Comparison of ENCODE assay signal across 8 cellular contexts in the genomic region with DNA sequence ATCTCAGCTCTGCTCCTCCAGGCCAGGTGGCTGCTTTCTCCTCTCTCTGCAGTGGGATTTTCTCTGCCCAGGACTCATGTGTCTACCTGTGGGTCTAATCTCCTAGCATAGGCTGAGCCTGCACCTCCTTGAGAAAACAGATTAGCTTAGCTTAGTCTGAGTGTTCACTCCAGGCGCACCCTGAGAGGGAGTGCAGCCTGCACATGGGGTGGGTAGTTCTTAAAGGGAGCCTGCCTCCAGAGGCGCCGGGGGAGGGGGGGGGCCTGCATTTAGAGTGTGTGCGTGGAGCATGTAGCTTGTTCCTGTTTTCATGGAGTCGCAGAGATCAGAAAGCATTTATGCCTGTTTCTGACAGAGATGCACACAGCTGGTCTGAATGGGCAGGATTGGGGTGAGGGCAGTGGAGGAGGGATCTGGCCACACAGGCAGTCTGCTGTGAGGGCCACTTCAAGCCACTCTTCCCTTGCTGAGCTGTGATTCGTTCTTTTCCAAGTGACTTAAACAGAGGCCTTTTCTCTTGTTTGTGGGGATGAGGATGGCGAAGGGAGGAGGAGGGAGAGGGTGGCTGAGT. TPM values are rescaled to one million over a fixed set of nuclear protein-coding genes. Genes with fewer than 3 reads are reported as not detected.
DNase-seq lines count a peak whose midpoint lies in the region; ATAC-seq lines count a peak whose summit lies in the region.

No MANE protein-coding gene starts in this region.

- no peaks in the 10 kb centered on the region for H3K9me3 ChIP-seq in SJCRH30 (replicated peaks)

- H3K4me1 Mint-ChIP-seq in stimulated activated naive CD8-positive, alpha-beta T cell treated with anti-CD3 and anti-CD28 coated beads, Interleukin-15, amount 100 ng/mL, for 72 hours, result peaks cover 84% of the 10 kb centered on the region
- peaks cover 54% of the 10 kb centered on the region for H3K4me1 Mint-ChIP-seq in activated CD8-positive, alpha-beta memory T cell treated with anti-CD3 and anti-CD28 coated beads, Interleukin-2, amount 10 ng/mL, durations not matched to agents 7 days and 5 days

- H3K4me3 ChIP-seq in SJCRH30, result no peak overlapping the region

- peaks cover 16% of the 10 kb centered on the region for H3K36me3 Mint-ChIP-seq in activated CD8-positive, alpha-beta memory T cell treated with anti-CD3 and anti-CD28 coated beads, Interleukin-2, amount 10 ng/mL, durations not matched to agents 7 days and 5 days

- no peaks in the 10 kb centered on the region for H3K27me3 ChIP-seq in SJCRH30

- CTCF ChIA-PET in activated CD8-positive, alpha-beta memory T cell treated with anti-CD3 and anti-CD28 coated beads, Interleukin-2, amount 10 ng/mL, durations not matched to agents 7 days and 5 days (lab: Charles Lee), result interaction anchor here (0.6 to 3.2 kb wide), 3 partner anchors 10 to 452 kb away, joined by 3 to 36 read pairs (median 4); no protein-coding TSS in a partner anchor

- no peaks in the 10 kb centered on the region for H3K27me3 Mint-ChIP-seq in stimulated activated naive CD8-positive, alpha-beta T cell treated with anti-CD3 and anti-CD28 coated beads, Interleukin-15, amount 100 ng/mL, for 72 hours
- H3K27me3 Mint-ChIP-seq in activated CD8-positive, alpha-beta memory T cell treated with anti-CD3 and anti-CD28 coated beads, Interleukin-2, amount 10 ng/mL, durations not matched to agents 7 days and 5 days, result no peaks in the 10 kb centered on the region

- H3K9me3 Mint-ChIP-seq in stimulated activated naive CD8-positive, alpha-beta T cell treated with anti-CD3 and anti-CD28 coated beads, Interleukin-15, amount 100 ng/mL, for 72 hours, result no peaks in the 10 kb centered on the region
- no peaks in the 10 kb centered on the region for H3K9me3 Mint-ChIP-seq in activated CD8-positive, alpha-beta memory T cell treated with anti-CD3 and anti-CD28 coated beads, Interleukin-2, amount 10 ng/mL, durations not matched to agents 7 days and 5 days (ENCODE audit: low read depth)

- H3K27ac ChIP-seq in SJCRH30, result no peak overlapping the region

- no peak for ATAC-seq in stimulated activated naive CD8-positive, alpha-beta T cell treated with anti-CD3 and anti-CD28 coated beads, Interleukin-15, amount 100 ng/mL, for 72 hours
- ATAC-seq in activated CD8-positive, alpha-beta memory T cell treated with anti-CD3 and anti-CD28 coated beads, Interleukin-2, amount 10 ng/mL, durations not matched to agents 7 days and 5 days, result no peak
- ATAC-seq in HG03378 (IDR thresholded peaks at IDR 0.05; ENCODE audit: unreplicated experiment), result no peak

- peaks cover 6% of the 10 kb centered on the region; the same call in 1 of the 2 replicates for H3K4me1 ChIP-seq in SJCRH30

- H3K36me3 ChIP-seq in SJCRH30, result peaks cover 4% of the 10 kb centered on the region; the same call in 1 of the 2 replicates

- H3K27ac Mint-ChIP-seq in stimulated activated naive CD8-positive, alpha-beta T cell treated with anti-CD3 and anti-CD28 coated beads, Interleukin-15, amount 100 ng/mL, for 72 hours, result peak overlapping the region; percentile 55 to 65
- H3K27ac Mint-ChIP-seq in activated CD8-positive, alpha-beta memory T cell treated with anti-CD3 and anti-CD28 coated beads, Interleukin-2, amount 10 ng/mL, durations not matched to agents 7 days and 5 days, result no peak overlapping the region

- no peak overlapping the region for H3K4me3 Mint-ChIP-seq in stimulated activated naive CD8-positive, alpha-beta T cell treated with anti-CD3 and anti-CD28 coated beads, Interleukin-15, amount 100 ng/mL, for 72 hours
- H3K4me3 Mint-ChIP-seq in activated CD8-positive, alpha-beta memory T cell treated with anti-CD3 and anti-CD28 coated beads, Interleukin-2, amount 10 ng/mL, durations not matched to agents 7 days and 5 days, result no peak overlapping the region

- peak; percentile 37 for DNase-seq in NCI-H2227 (lab: John Stamatoyannopoulos, UW; ENCODE audit: unreplicated experiment)
- no peak for DNase-seq in NCI-H2227 treated with DMSO at 0.1 percent for 48 hours (lab: John Stamatoyannopoulos, UW)
- peak; percentile 32 to 58 for DNase-seq in SJCRH30
- DNase-seq in hippocampal formation (lab: John Stamatoyannopoulos, UW), result peak; percentile 66 to 80
- DNase-seq in stimulated activated naive CD8-positive, alpha-beta T cell treated with anti-CD3 and anti-CD28 coated beads, Interleukin-15, amount 100 ng/mL, for 72 hours, result no peak
- no peak for DNase-seq in activated CD8-positive, alpha-beta memory T cell treated with anti-CD3 and anti-CD28 coated beads, Interleukin-2, amount 10 ng/mL, durations not matched to agents 7 days and 5 days
- DNase-seq in glomerular visceral epithelial cell (ENCODE audit: extremely low spot score), result no peak

RNA-seq across cellular contexts. Expression of a gene that starts 45.2 kb away (rescaled TPM):
- 50.5 and 51.1 TPM in 2 replicates for total RNA-seq in SJCRH30 (2014; rRNA removed; shearing (Covaris generic))
- total RNA-seq in activated CD8-positive, alpha-beta memory T cell treated with anti-CD3 and anti-CD28 coated beads, Interleukin-2, amount 10 ng/mL, durations not matched to agents 7 days and 5 days, result 10 to 100 TPM; 25.0 to 30.2 TPM

Comparison
In these comparisons a context has a peak if more than half of its experiments do, and no peak if none do; other contexts are left out.
1. DNase-seq: peak in NCI-H2227 (single experiment), SJCRH30 (2 of 2) and hippocampal formation (2 of 2); none in NCI-H2227 treated with DMSO at 0.1 percent for 48 hours (single experiment), stimulated activated naive CD8-positive, alpha-beta T cell treated with anti-CD3 and anti-CD28 coated beads, Interleukin-15, amount 100 ng/mL, for 72 hours (0 of 2), activated CD8-positive, alpha-beta memory T cell treated with anti-CD3 and anti-CD28 coated beads, Interleukin-2, amount 10 ng/mL, durations not matched to agents 7 days and 5 days (single experiment) and glomerular visceral epithelial cell (single experiment).